In genomic region chr14:64761441-64762043, GRCh38 we compare ENCODE assay signal across 11 cellular contexts. TPM values are rescaled to one million over a fixed set of nuclear protein-coding genes. Genes with fewer than 3 reads are reported as not detected.
DNase-seq lines count a peak whose midpoint lies in the region; ATAC-seq and TF ChIP-seq lines count a peak whose summit lies in the region.
"Had no signal": no experiment of that assay in that cellular context is flagged by ENCODE, and none has a peak within 500 bp of the region (broad histone marks: within the 10 kb centered on the region; RNA-seq: fewer than 3 reads in every experiment).

No MANE protein-coding gene starts in this region.

- H3K4me1 ChIP-seq in RWPE2 (ENCODE audit: insufficient read depth, poor library complexity, severe bottlenecking) (peaks cover 60% of the 10 kb centered on the region), foreskin keratinocyte (peaks cover 49% of the 10 kb centered on the region), gastrocnemius medialis (peaks cover 44 to 49% of the 10 kb centered on the region in 2 donors)
- H3K4me1 ChIP-seq: right lobe of liver had no signal

- TF ChIP-seq POLR2A in gastrocnemius medialis (IDR thresholded peaks at IDR 0.05), result no peak

- no peak overlapping the region for H3K4me3 ChIP-seq in RWPE2 (ENCODE audit: severe bottlenecking)
- H3K4me3 ChIP-seq in gastrocnemius medialis, result no peak overlapping the region
- H3K4me3 ChIP-seq: HAP-1, right lobe of liver had no signal

- H3K36me3 ChIP-seq in RWPE2 (ENCODE audit: low read depth) (no peaks in the 10 kb centered on the region), gastrocnemius medialis (peaks cover 0 to 11% of the 10 kb centered on the region in 2 donors)
- H3K36me3 ChIP-seq: HAP-1, right lobe of liver had no signal

- H3K36me3 Mint-ChIP-seq in activated T-helper 1 cell treated with anti-CD3 and anti-CD28 coated beads, Interleukin-12 subunit alpha, Interleukin-12 subunit beta, Interleukin-2, Interleukin-4 antibody, amounts not matched to agents 30 ng/mL and 10 ng/mL and 1 ng/mL, durations not matched to agents 14 hours and 24 hours and 36 hours (ENCODE audit: low read depth), result peaks cover 2% of the 10 kb centered on the region

- H3K27me3 Mint-ChIP-seq in activated T-helper 1 cell treated with anti-CD3 and anti-CD28 coated beads, Interleukin-12 subunit alpha, Interleukin-12 subunit beta, Interleukin-2, Interleukin-4 antibody, amounts not matched to agents 30 ng/mL and 10 ng/mL and 1 ng/mL, durations not matched to agents 14 hours and 24 hours and 36 hours (ENCODE audit: insufficient read depth), result peaks cover 17% of the 10 kb centered on the region

- ATAC-seq in RWPE2 (ENCODE audit: low read depth), result no peak
- ATAC-seq in foreskin keratinocyte, result no peak
- no peak for ATAC-seq in gastrocnemius medialis
- ATAC-seq in GM21423 (IDR thresholded peaks at IDR 0.05; ENCODE audit: unreplicated experiment), result no peak

- in situ Hi-C loops in gastrocnemius medialis (cut with MboI; ENCODE audit: low sequenced_read_pairs in 4 of 4), result loop anchor here in 3 of 4 donors (5.0 to 10.0 kb wide), 2 partner anchors 87 to 89 kb away; no protein-coding TSS in a partner anchor

- peak; percentile 45 for TF ChIP-seq CTCF in RWPE2 (IDR thresholded peaks at IDR 0.05; ENCODE audit: poor library complexity, severe bottlenecking)
- peak; percentile 50 for TF ChIP-seq CTCF in foreskin keratinocyte (conservative IDR thresholded peaks at IDR 0.05)
- no peak for TF ChIP-seq CTCF in gastrocnemius medialis (IDR thresholded peaks at IDR 0.05 in 4 of 5, conservative IDR thresholded peaks at IDR 0.05 in 1 of 5)

- no peaks in the 10 kb centered on the region for H3K9me3 Mint-ChIP-seq in activated T-helper 1 cell treated with anti-CD3 and anti-CD28 coated beads, Interleukin-12 subunit alpha, Interleukin-12 subunit beta, Interleukin-2, Interleukin-4 antibody, amounts not matched to agents 30 ng/mL and 10 ng/mL and 1 ng/mL, durations not matched to agents 14 hours and 24 hours and 36 hours

- H3K27ac Mint-ChIP-seq in activated T-helper 1 cell treated with anti-CD3 and anti-CD28 coated beads, Interleukin-12 subunit alpha, Interleukin-12 subunit beta, Interleukin-2, Interleukin-4 antibody, amounts not matched to agents 30 ng/mL and 10 ng/mL and 1 ng/mL, durations not matched to agents 14 hours and 24 hours and 36 hours, result no peak overlapping the region

- H3K9me3 ChIP-seq in RWPE2 (ENCODE audit: severe bottlenecking), result no peaks in the 10 kb centered on the region
- no peaks in the 10 kb centered on the region for H3K9me3 ChIP-seq in gastrocnemius medialis
- H3K9me3 ChIP-seq: HAP-1, right lobe of liver had no signal

- H3K27me3 ChIP-seq in RWPE2 (ENCODE audit: insufficient read depth, poor library complexity, severe bottlenecking) (no peaks in the 10 kb centered on the region), foreskin keratinocyte (no peaks in the 10 kb centered on the region), gastrocnemius medialis (no peaks in the 10 kb centered on the region)
- H3K27me3 ChIP-seq: right lobe of liver had no signal

- H3K27ac ChIP-seq in RWPE2 (ENCODE audit: poor library complexity, severe bottlenecking) (peak overlapping the region; percentile 70), foreskin keratinocyte (peak overlapping the region; percentile 84), gastrocnemius medialis (peak overlapping the region; percentile 59 to 78 (median 71))
- H3K27ac ChIP-seq: right lobe of liver had no signal

- intact Hi-C loops in gastrocnemius medialis (cut with DNase I; ENCODE audit: low total_unique reads), result loop anchor here (5.0 to 10.0 kb wide), 2 partner anchors 131 to 217 kb away; partner anchors contain the start of genes HSPA2 and PPP1R36
- intact Hi-C loops in activated T-helper 1 cell treated with anti-CD3 and anti-CD28 coated beads, Interleukin-12 subunit alpha, Interleukin-12 subunit beta, Interleukin-2, Interleukin-4 antibody, amounts not matched to agents 30 ng/mL and 10 ng/mL and 1 ng/mL, durations not matched to agents 14 hours and 24 hours and 36 hours (cut with micrococcal nuclease), result loop anchor here (5.0 to 10.0 kb wide), 2 partner anchors 131 to 217 kb away; partner anchors contain the start of genes HSPA2 and PPP1R36

- peaks cover 73% of the 10 kb centered on the region for H3K4me1 Mint-ChIP-seq in activated T-helper 1 cell treated with anti-CD3 and anti-CD28 coated beads, Interleukin-12 subunit alpha, Interleukin-12 subunit beta, Interleukin-2, Interleukin-4 antibody, amounts not matched to agents 30 ng/mL and 10 ng/mL and 1 ng/mL, durations not matched to agents 14 hours and 24 hours and 36 hours (ENCODE audit: low read depth)

- H3K4me3 Mint-ChIP-seq in activated T-helper 1 cell treated with anti-CD3 and anti-CD28 coated beads, Interleukin-12 subunit alpha, Interleukin-12 subunit beta, Interleukin-2, Interleukin-4 antibody, amounts not matched to agents 30 ng/mL and 10 ng/mL and 1 ng/mL, durations not matched to agents 14 hours and 24 hours and 36 hours, result no peak overlapping the region

- peak; percentile 48 for DNase-seq in EH (ENCODE audit: low read depth)
- peak; percentile 49 for DNase-seq in RWPE2 (ENCODE audit: low spot score)
- no peak for DNase-seq in foreskin keratinocyte
- no peak for DNase-seq in gastrocnemius medialis
- no peak for DNase-seq in stimulated activated CD4-positive, alpha-beta T cell treated with anti-CD3 and anti-CD28 coated beads, Interleukin-12 subunit alpha, Interleukin-12 subunit beta, amount 100 ng/mL, for 4 hours
- DNase-seq in putamen (ENCODE audit: low spot score), result no peak
- no peak for DNase-seq in activated T-helper 1 cell treated with anti-CD3 and anti-CD28 coated beads, Interleukin-12 subunit alpha, Interleukin-12 subunit beta, Interleukin-2, Interleukin-4 antibody, amounts not matched to agents 30 ng/mL and 10 ng/mL and 1 ng/mL, durations not matched to agents 14 hours and 24 hours and 36 hours (ENCODE audit: low spot score)
- DNase-seq: activated T-cell treated with anti-CD3 and anti-CD28 coated beads for 4 hours had no signal

RNA-seq across cellular contexts. Expression of gene PLEKHG3, which starts 57.3 kb away (rescaled TPM):
- 84.7 and 99.7 TPM in 2 replicates for total RNA-seq in foreskin keratinocyte
- polyA plus RNA-seq in foreskin keratinocyte, result 41.3 and 47.0 TPM in 2 replicates
- total RNA-seq in gastrocnemius medialis, result 10 to 100 TPM in 3 of 4 donors, 1 to 10 TPM in 1; 8.8 to 18.8 (median 14.5) TPM
- 5.5 and 6.2 TPM in 2 replicates for total RNA-seq in activated T-helper 1 cell treated with anti-CD3 and anti-CD28 coated beads, Interleukin-12 subunit alpha, Interleukin-12 subunit beta, Interleukin-2, Interleukin-4 antibody, amounts not matched to agents 30 ng/mL and 10 ng/mL and 1 ng/mL, durations not matched to agents 14 hours and 24 hours and 36 hours

Comparison
In these comparisons a context has a peak if more than half of its experiments do, and no peak if none do; other contexts are left out.
1. DNase-seq: peak in EH (single experiment) and RWPE2 (single experiment); none in foreskin keratinocyte (0 of 2), gastrocnemius medialis (0 of 2), stimulated activated CD4-positive, alpha-beta T cell treated with anti-CD3 and anti-CD28 coated beads, Interleukin-12 subunit alpha, Interleukin-12 subunit beta, amount 100 ng/mL, for 4 hours (single experiment), putamen (single experiment) and activated T-helper 1 cell treated with anti-CD3 and anti-CD28 coated beads, Interleukin-12 subunit alpha, Interleukin-12 subunit beta, Interleukin-2, Interleukin-4 antibody, amounts not matched to agents 30 ng/mL and 10 ng/mL and 1 ng/mL, durations not matched to agents 14 hours and 24 hours and 36 hours (single experiment).
2. CTCF ChIP-seq: peak in RWPE2 (single experiment) and foreskin keratinocyte (single experiment); none in gastrocnemius medialis (0 of 5).
3. Peak in every context shown above with its lines, with median percentiles within 50 percentile points of each other: H3K27ac ChIP-seq.